In genomic region chr2:80292474-80292873, GRCh38 we compare ENCODE assay signal across 24 cellular contexts. TPM values are rescaled to one million over a fixed set of nuclear protein-coding genes. Genes with fewer than 3 reads are reported as not detected.
DNase-seq lines count a peak whose midpoint lies in the region; ATAC-seq and TF ChIP-seq lines count a peak whose summit lies in the region.
"Had no signal": no experiment of that assay in that cellular context is flagged by ENCODE, and none has a peak within 500 bp of the region (broad histone marks: within the 10 kb centered on the region; RNA-seq: fewer than 3 reads in every experiment).

No MANE protein-coding gene starts in this region.

- H3K4me3 Mint-ChIP-seq in CD14-positive monocyte: no peak overlapping the region
- H3K4me3 Mint-ChIP-seq: CD8-positive, alpha-beta T cell; H9; HFFc6 had no signal

- H3K36me3 ChIP-seq in upper lobe of right lung: no peaks in the 10 kb centered on the region
- H3K36me3 ChIP-seq: BLaER1 treated with 17β-estradiol and CSF1 and Interleukin-3, amounts not matched to agents 10 nM and 100 nM had no signal

- H3K27ac ChIP-seq in upper lobe of right lung: no peak overlapping the region
- H3K27ac ChIP-seq: 22Rv1; BLaER1 treated with 17β-estradiol and CSF1 and Interleukin-3, amounts not matched to agents 10 nM and 100 nM; GM23248; HL-60 had no signal

- intact Hi-C loops in upper lobe of right lung (cut with DNase I) (no loop called here), CD14-positive monocyte (cut with micrococcal nuclease) (no loop called here)

- H3K27me3 ChIP-seq in upper lobe of right lung: no peaks in the 10 kb centered on the region
- H3K27me3 ChIP-seq: BLaER1 treated with 17β-estradiol and CSF1 and Interleukin-3, amounts not matched to agents 10 nM and 100 nM had no signal

- no peak for TF ChIP-seq CTCF in upper lobe of right lung (IDR thresholded peaks at IDR 0.05)
- TF ChIP-seq CTCF in CD14-positive monocyte (IDR thresholded peaks at IDR 0.05): no peak

- DNase-seq in NCI-H1417 (lab: John Stamatoyannopoulos, UW): peak in 2 of 3 experiments; percentile 1 to 63
- DNase-seq in NCI-H1417 treated with DMSO at 0.1 percent for 48 hours (lab: John Stamatoyannopoulos, UW): no peak
- peak; percentile 61 for DNase-seq in NCI-H69 (lab: John Stamatoyannopoulos, UW)
- DNase-seq in SW480 (ENCODE audit: low spot score): peak; percentile 18
- no peak for DNase-seq in upper lobe of right lung
- no peak for DNase-seq in SKM-1 treated with dmso at 0.1 percent for 144 hours (lab: John Stamatoyannopoulos, UW; ENCODE audit: unreplicated experiment)
- no peak for DNase-seq in NCI-H146 (lab: John Stamatoyannopoulos, UW)
- DNase-seq in CD14-positive monocyte (ENCODE audit: low spot score): no peak
- DNase-seq: CD8-positive, alpha-beta T cell; EL; GF-D8; GM23248; H9; HFFc6; KBM-7; NCI-H1092; NCI-H2081; NCI-H524; T-helper 1 cell had no signal

- no peak overlapping the region for H3K27ac Mint-ChIP-seq in CD14-positive monocyte
- H3K27ac Mint-ChIP-seq: CD8-positive, alpha-beta T cell; H9; HFFc6 had no signal

- H3K9me3 ChIP-seq in upper lobe of right lung: no peaks in the 10 kb centered on the region
- H3K9me3 ChIP-seq: BLaER1 treated with 17β-estradiol and CSF1 and Interleukin-3, amounts not matched to agents 10 nM and 100 nM had no signal

- peaks cover 0 to 3% (median 0%) of the 10 kb centered on the region in 7 donors for H3K9me3 Mint-ChIP-seq in CD14-positive monocyte
- H3K9me3 Mint-ChIP-seq: CD8-positive, alpha-beta T cell; H9; HFFc6 had no signal

- H3K36me3 Mint-ChIP-seq in CD14-positive monocyte: no peaks in the 10 kb centered on the region
- H3K36me3 Mint-ChIP-seq: CD8-positive, alpha-beta T cell had no signal

- no peaks in the 10 kb centered on the region for H3K4me1 ChIP-seq in upper lobe of right lung
- H3K4me1 ChIP-seq: BLaER1 treated with 17β-estradiol and CSF1 and Interleukin-3, amounts not matched to agents 10 nM and 100 nM had no signal

- no peaks in the 10 kb centered on the region for H3K4me1 Mint-ChIP-seq in CD14-positive monocyte

- peak; percentile 61 for ATAC-seq in upper lobe of right lung
- ATAC-seq: CD8-positive, alpha-beta T cell; SK-N-SH treated with all-trans-retinoic acid at 6 μM for 48 hours had no signal

- H3K27me3 Mint-ChIP-seq in CD14-positive monocyte (ENCODE audit: low read depth in 3 of 3): peaks cover 1 to 3% (median 3%) of the 10 kb centered on the region in 3 donors

- no peak overlapping the region for H3K4me3 ChIP-seq in upper lobe of right lung
- H3K4me3 ChIP-seq: BLaER1 treated with 17β-estradiol and CSF1 and Interleukin-3, amounts not matched to agents 10 nM and 100 nM; GM23248 had no signal

RNA-seq across cellular contexts. Expression of gene LRRTM1, which starts 12.1 kb away (rescaled TPM):
- not detected for total RNA-seq in upper lobe of right lung
- polyA plus RNA-seq in CD14-positive monocyte: not detected
- total RNA-seq: CD8-positive, alpha-beta T cell; GM23248; HFFc6; HT1080 had no signal
- polyA plus RNA-seq: GM23248 had no signal

Comparison
In these comparisons a context has a peak if more than half of its experiments do, and no peak if none do; other contexts are left out.
1. DNase-seq: peak in NCI-H1417 (2 of 3), NCI-H69 (single experiment) and SW480 (single experiment); none in NCI-H1417 treated with DMSO at 0.1 percent for 48 hours (single experiment), upper lobe of right lung (single experiment), SKM-1 treated with dmso at 0.1 percent for 144 hours (single experiment), NCI-H146 (single experiment) and CD14-positive monocyte (single experiment).